21 cellular contexts compared by ENCODE assay signal in the genomic region with DNA sequence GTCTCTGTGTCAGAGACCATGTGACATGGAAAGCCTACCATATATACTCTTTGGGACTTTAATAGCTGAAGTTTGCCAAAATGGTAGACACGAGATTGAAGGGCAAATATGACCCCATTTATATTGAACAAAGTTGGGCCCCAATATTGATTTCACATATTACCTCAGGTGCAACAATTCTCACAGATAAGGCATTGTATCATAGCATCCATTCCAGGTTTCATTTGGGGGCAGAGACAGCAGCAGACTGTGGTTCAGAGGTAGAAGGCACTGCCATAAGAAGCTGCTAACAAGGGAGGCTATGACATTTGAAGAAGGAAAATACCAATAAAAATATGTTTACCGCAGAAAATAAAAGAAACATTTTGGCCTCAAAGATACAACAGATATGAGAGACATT.
"Had no signal": no experiment of that assay in that cellular context is flagged by ENCODE, and none has a peak within 500 bp of the region (broad histone marks: within the 10 kb centered on the region; RNA-seq: fewer than 3 reads in every experiment).

No MANE protein-coding gene starts in this region.

- H3K36me3 ChIP-seq: esophagus muscularis mucosa, gastroesophageal sphincter, heart left ventricle, left ventricle myocardium inferior, lower lobe of right lung had no signal

- H3K27ac ChIP-seq: coronary artery, esophagus muscularis mucosa, foreskin keratinocyte, gastroesophageal sphincter, heart left ventricle, hepatocyte, left ventricle myocardium inferior, lower lobe of right lung had no signal

- H3K27me3 ChIP-seq: esophagus muscularis mucosa, foreskin keratinocyte, gastroesophageal sphincter, heart left ventricle, hepatocyte had no signal

- H3K4me1 ChIP-seq: esophagus muscularis mucosa, foreskin keratinocyte, gastroesophageal sphincter, heart left ventricle, left ventricle myocardium inferior, lower lobe of right lung had no signal

- ATAC-seq: effector memory CD8-positive, alpha-beta T cell; foreskin keratinocyte; gastroesophageal sphincter; heart left ventricle; left colon; left lobe of liver; lower lobe of right lung had no signal

- H3K4me3 ChIP-seq: coronary artery, esophagus muscularis mucosa, gastroesophageal sphincter, heart left ventricle, hepatocyte, left ventricle myocardium inferior, lower lobe of right lung had no signal

- H3K4me3 Mint-ChIP-seq: effector memory CD8-positive, alpha-beta T cell; endodermal cell; immature natural killer cell had no signal

- H3K9me3 Mint-ChIP-seq: endodermal cell had no signal

- DNase-seq: dermis blood vessel endothelial cell; effector CD8-positive, alpha-beta T cell; effector memory CD8-positive, alpha-beta T cell; endodermal cell; foreskin keratinocyte; heart left ventricle; hypothalamus; immature natural killer cell; islet precursor cell; kidney; kidney glomerular epithelial cell; left colon; left ventricle myocardium inferior; lower lobe of right lung; mesenchymal stem cell; midbrain had no signal

- H3K27me3 Mint-ChIP-seq: effector memory CD8-positive, alpha-beta T cell had no signal

- H3K4me1 Mint-ChIP-seq: immature natural killer cell had no signal

- H3K4me2 ChIP-seq: hepatocyte had no signal

- H3K79me2 ChIP-seq: hepatocyte had no signal

- H3K27ac Mint-ChIP-seq: effector memory CD8-positive, alpha-beta T cell; immature natural killer cell had no signal

- H3K36me3 Mint-ChIP-seq: immature natural killer cell had no signal
